ENCODE assay signal across 13 cellular contexts in the genomic region with DNA sequence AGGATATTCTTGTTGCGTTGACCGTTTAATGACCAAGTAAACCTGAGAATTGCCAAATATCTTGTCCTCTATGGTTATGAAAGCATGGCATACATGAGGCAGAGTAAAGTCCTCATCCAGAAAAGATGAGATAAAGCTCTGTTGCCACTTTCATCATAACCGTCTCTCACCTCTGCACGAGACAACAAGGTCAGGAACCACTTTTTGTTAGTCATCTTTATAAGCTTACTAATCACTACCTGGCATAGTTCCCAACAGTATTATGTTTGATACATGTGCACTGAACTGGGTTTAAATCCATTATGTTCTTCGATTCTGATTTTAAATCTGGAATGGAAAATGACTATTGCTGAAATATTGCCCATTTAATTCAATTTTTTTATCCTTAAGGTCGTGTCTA. TPM values are rescaled to one million over a fixed set of nuclear protein-coding genes. Genes with fewer than 3 reads are reported as not detected.
DNase-seq lines count a peak whose midpoint lies in the region; ATAC-seq and TF ChIP-seq lines count a peak whose summit lies in the region.
"Had no signal": no experiment of that assay in that cellular context is flagged by ENCODE, and none has a peak within 500 bp of the region (broad histone marks: within the 10 kb centered on the region; RNA-seq: fewer than 3 reads in every experiment).

No MANE protein-coding gene starts in this region.

- in situ Hi-C loops in GM23248 (cut with MboI) (no loop called here), gastrocnemius medialis (cut with MboI; ENCODE audit: low sequenced_read_pairs in 4 of 4) (no loop called here)

- 61% methylated on average over 6 of the region's 6 CpGs for WGBS in GM23248 (ENCODE audit: low coverage in 1 of 2, low lambda C conversion rate in 2 of 2, missing lambda C conversion rate in 2 of 2), 2 experiments
- WGBS in testis, 2 donors = 79 to 88% methylated on average over 6 of the region's 6 CpGs

- H2AFZ ChIP-seq in GM23248 = no peak overlapping the region

- H3K9ac ChIP-seq in GM23248 = no peak overlapping the region

- H3K36me3 ChIP-seq in GM23248 (ENCODE audit: low read depth) (no peaks in the 10 kb centered on the region), MG63 (no peaks in the 10 kb centered on the region), gastrocnemius medialis (no peaks in the 10 kb centered on the region), testis (ENCODE audit: low read depth, missing control alignments) (no peaks in the 10 kb centered on the region)

- H3K9me2 ChIP-seq in GM23248 (ENCODE audit: insufficient read depth) = no peaks in the 10 kb centered on the region

- H3K4me1 ChIP-seq in GM23248 (ENCODE audit: insufficient read depth) (peaks cover 36% of the 10 kb centered on the region), gastrocnemius medialis (peaks cover 0 to 3% of the 10 kb centered on the region in 2 donors), testis (no peaks in the 10 kb centered on the region)

- no peaks in the 10 kb centered on the region for H3K79me2 ChIP-seq in GM23248 (ENCODE audit: insufficient read depth)

- H3K9me3 ChIP-seq in GM23248 (ENCODE audit: low read depth) (no peaks in the 10 kb centered on the region), MG63 (no peaks in the 10 kb centered on the region), gastrocnemius medialis (no peaks in the 10 kb centered on the region), testis (no peaks in the 10 kb centered on the region)

- no peak overlapping the region for H3K27ac ChIP-seq in GM23248
- peak overlapping the region in 3 of 4 donors; percentile 13 to 70 (median 56) for H3K27ac ChIP-seq in gastrocnemius medialis
- H3K27ac ChIP-seq in testis = no peak overlapping the region

- H3K4me2 ChIP-seq in GM23248 (ENCODE audit: unreplicated experiment) = peak overlapping the region; percentile 37

- H3F3A ChIP-seq in GM23248 (ENCODE audit: insufficient read depth) = peaks cover 6% of the 10 kb centered on the region; the same call in 1 of the 2 replicates

- TF ChIP-seq CTCF in epithelial cell of esophagus (IDR thresholded peaks at IDR 0.05; ENCODE audit: insufficient read depth, low read depth, low read length, missing control alignments) = no peak
- no peak for TF ChIP-seq CTCF in gastrocnemius medialis (IDR thresholded peaks at IDR 0.05 in 4 of 5, conservative IDR thresholded peaks at IDR 0.05 in 1 of 5)
- TF ChIP-seq CTCF in testis (IDR thresholded peaks at IDR 0.05) = no peak

- intact Hi-C loops in gastrocnemius medialis (cut with DNase I; ENCODE audit: low total_unique reads) = no loop called here
- intact Hi-C loops in testis (cut with DNase I; ENCODE audit: low total_unique reads) = no loop called here

- H3K4me3 ChIP-seq in GM23248 = no peak overlapping the region
- H3K4me3 ChIP-seq in MG63 = no peak overlapping the region
- no peak overlapping the region for H3K4me3 ChIP-seq in epithelial cell of esophagus (ENCODE audit: low read length)
- H3K4me3 ChIP-seq in gastrocnemius medialis = peak overlapping the region; percentile 30 to 55 (median 40)
- H3K4me3 ChIP-seq in testis = no peak overlapping the region

- TF ChIP-seq POLR2A in gastrocnemius medialis (IDR thresholded peaks at IDR 0.05) (no peak), testis (IDR thresholded peaks at IDR 0.05) (no peak)

- no peaks in the 10 kb centered on the region for H4K20me1 ChIP-seq in GM23248 (ENCODE audit: insufficient read depth)

- ATAC-seq in gastrocnemius medialis (no peak), HG03095 (IDR thresholded peaks at IDR 0.05; ENCODE audit: unreplicated experiment) (no peak), HG02973 (IDR thresholded peaks at IDR 0.05; ENCODE audit: unreplicated experiment) (no peak)
- ATAC-seq: activated naive CD8-positive, alpha-beta T cell treated with anti-CD3 and anti-CD28 coated beads, Interleukin-2, amount 50 U/mL, for 24 hours; natural killer cell treated with Interleukin-12 subunit alpha and Interleukin-12 subunit beta and Interleukin-15 and Interleukin-18, amount 100 ng/mL, for 72 hours had no signal

- H3K27me3 ChIP-seq in GM23248 (replicated peaks; ENCODE audit: insufficient read depth) (no peaks in the 10 kb centered on the region), MG63 (no peaks in the 10 kb centered on the region; the same call in 1 of the 2 replicates), gastrocnemius medialis (peaks cover 0 to 17% (median 5%) of the 10 kb centered on the region in 3 donors), testis (no peaks in the 10 kb centered on the region)

- peak; percentile 54 for DNase-seq in GM23248
- peak; percentile 5 for DNase-seq in MG63
- peak; percentile 78 for DNase-seq in epithelial cell of esophagus (ENCODE audit: low read depth)
- DNase-seq in gastrocnemius medialis = no peak
- DNase-seq in testis = no peak
- DNase-seq: activated CD4-positive, alpha-beta memory T cell treated with anti-CD3 and anti-CD28 coated beads for 36 hours; activated naive CD8-positive, alpha-beta T cell treated with anti-CD3 and anti-CD28 coated beads, Interleukin-2, amount 50 U/mL, for 24 hours; MV-4-11; NCI-H2107; stimulated activated CD4-positive, alpha-beta T cell treated with anti-CD3 and anti-CD28 coated beads, Interleukin-4, amount 100 ng/mL, for 4 hours had no signal

RNA-seq across cellular contexts. Expression of gene PTPRB, which starts 31.2 kb away (rescaled TPM):
- 3.9 and 4.4 TPM in 2 replicates for total RNA-seq in GM23248 (2014; rRNA removed; shearing (Covaris generic))
- polyA plus RNA-seq in GM23248 (2016; fragmentation: Nextera tagmentation; extraction: Ambion mirVana) = 3.8 and 5.1 TPM in 2 replicates
- total RNA-seq in MG63 (2014; rRNA removed; shearing (Covaris generic); ENCODE audit: low replicate concordance) = 0.27 and 1.1 TPM in 2 replicates
- 10 to 100 TPM; 11.7 to 22.7 (median 15.9) TPM for total RNA-seq in gastrocnemius medialis
- 10 to 100 TPM in 1 of 2 donors, 1 to 10 TPM in 1; 7.2 to 10.9 TPM for total RNA-seq in testis
- 5.3 TPM for polyA plus RNA-seq in testis (ENCODE audit: insufficient read depth, low read depth, low replicate concordance)
- total RNA-seq: activated CD4-positive, alpha-beta memory T cell treated with anti-CD3 and anti-CD28 coated beads for 36 hours had no signal

Comparison
In these comparisons a context has a peak if more than half of its experiments do, and no peak if none do; other contexts are left out.
1. DNase-seq: peak in GM23248 (single experiment), MG63 (single experiment) and epithelial cell of esophagus (single experiment); none in gastrocnemius medialis (0 of 2) and testis (single experiment).
2. H3K27ac ChIP-seq: peak in gastrocnemius medialis (3 of 4); none in GM23248 (single experiment) and testis (0 of 2).
3. H3K4me3 ChIP-seq: peak in gastrocnemius medialis (4 of 4); none in GM23248 (single experiment), MG63 (single experiment), epithelial cell of esophagus (single experiment) and testis (0 of 2).